In genomic region chr2:231709981-231710750, GRCh38 we compare ENCODE assay signal across 1 cellular context.
A peak's percentile ranks its signal among the peaks of the same experiment; 100 is the strongest.
TF ChIP-seq lines count a peak whose summit lies in the region.

No MANE protein-coding gene starts in this region.

TF ChIP-seq in HepG2, 621 proteins besides CTCF, POLR2A, EP300 and RAD21 (continued from another document and continues in another):
- TF ChIP-seq AFF4 (CRISPR knock-in tag; IDR thresholded peaks at IDR 0.05) (no peak), NFE2L2 (IDR thresholded peaks at IDR 0.05; ENCODE audit: low read length) (no peak), ZNF839 (CRISPR knock-in tag; IDR thresholded peaks at IDR 0.05; ENCODE audit: borderline replicate concordance) (peak; percentile 94; the same call in 1 of the 2 replicates), BCL3 (CRISPR knock-in tag; IDR thresholded peaks at IDR 0.05) (peak; percentile 100), ZBTB49 (CRISPR knock-in tag; IDR thresholded peaks at IDR 0.05; ENCODE audit: borderline replicate concordance) (peak; percentile 76; the same call in 1 of the 2 replicates), JUNB (CRISPR knock-in tag; IDR thresholded peaks at IDR 0.05; ENCODE audit: borderline replicate concordance) (peak; percentile 94), ZNF180 (CRISPR knock-in tag; IDR thresholded peaks at IDR 0.05; ENCODE audit: borderline replicate concordance, low read depth) (no peak), HIVEP1 (CRISPR knock-in tag; IDR thresholded peaks at IDR 0.05) (peak; percentile 81), THYN1 (CRISPR knock-in tag; IDR thresholded peaks at IDR 0.05; ENCODE audit: borderline replicate concordance, low read depth) (no peak), GRHL1 (CRISPR knock-in tag; conservative IDR thresholded peaks at IDR 0.05) (peak; percentile 88; the same call in 1 of the 2 replicates), ATM (IDR thresholded peaks at IDR 0.05; ENCODE audit: borderline replicate concordance) (no peak), ZNF414 (CRISPR knock-in tag; IDR thresholded peaks at IDR 0.05) (peak; percentile 55), POLR2AphosphoS5 (IDR thresholded peaks at IDR 0.05; ENCODE audit: low read depth, low read length) (no peak; the same call in none of the 2 replicates), ZNF20 (CRISPR knock-in tag; IDR thresholded peaks at IDR 0.05) (peak; percentile 43; the same call in 1 of the 2 replicates), ZNF749 (CRISPR knock-in tag; IDR thresholded peaks at IDR 0.05; ENCODE audit: borderline replicate concordance) (peak; percentile 100), ZNF530 (CRISPR knock-in tag; IDR thresholded peaks at IDR 0.05; ENCODE audit: low read depth) (peak; percentile 92; the same call in 1 of the 2 replicates), SOX5 (CRISPR knock-in tag; IDR thresholded peaks at IDR 0.05; ENCODE audit: borderline replicate concordance) (peak; percentile 77; the same call in 1 of the 2 replicates), CBX2 (IDR thresholded peaks at IDR 0.05; ENCODE audit: low read depth, low read length) (no peak), CBX2 (CRISPR knock-in tag; IDR thresholded peaks at IDR 0.05; ENCODE audit: low read depth) (peak; percentile 84), ONECUT2 (CRISPR knock-in tag; IDR thresholded peaks at IDR 0.05) (no peak), DRAP1 (CRISPR knock-in tag; IDR thresholded peaks at IDR 0.05) (no peak; the same call in 1 of the 2 replicates), PAX8 (CRISPR knock-in tag; IDR thresholded peaks at IDR 0.05; ENCODE audit: borderline replicate concordance) (peak; percentile 100; the same call in 1 of the 2 replicates), SRSF1 (optimal IDR thresholded peaks at IDR 0.05; ENCODE audit: low read depth, low read length) (no peak), THAP8 (CRISPR knock-in tag; IDR thresholded peaks at IDR 0.05; ENCODE audit: borderline replicate concordance) (peak; percentile 98), ZNF605 (CRISPR knock-in tag; IDR thresholded peaks at IDR 0.05) (peak; percentile 99), ETV5 (CRISPR knock-in tag; IDR thresholded peaks at IDR 0.05; ENCODE audit: borderline replicate concordance) (no peak), ADNP (CRISPR knock-in tag; IDR thresholded peaks at IDR 0.05) (no peak; the same call in 1 of the 2 replicates), RNF219 (CRISPR knock-in tag; IDR thresholded peaks at IDR 0.05) (peak; percentile 99; the same call in 1 of the 2 replicates), ATF1 (CRISPR knock-in tag; IDR thresholded peaks at IDR 0.05) (no peak), STAG1 (CRISPR knock-in tag; IDR thresholded peaks at IDR 0.05) (peak; percentile 36), MEIS1 (CRISPR knock-in tag; IDR thresholded peaks at IDR 0.05; ENCODE audit: borderline replicate concordance) (peak; percentile 97), SMAD3 (CRISPR knock-in tag; IDR thresholded peaks at IDR 0.05) (0 out of 2 replicates have a peak, but pooled peaks have one; percentile 41), XRCC5 (optimal IDR thresholded peaks at IDR 0.05; ENCODE audit: low read length) (peak; percentile 89), SOX6 (IDR thresholded peaks at IDR 0.05) (no peak), SOX6 (CRISPR knock-in tag; IDR thresholded peaks at IDR 0.05) (0 out of 2 replicates have a peak, but pooled peaks have one; percentile 29), ZNF451 (CRISPR knock-in tag; IDR thresholded peaks at IDR 0.05) (peak; percentile 100), ZBTB39 (CRISPR knock-in tag; IDR thresholded peaks at IDR 0.05) (peak; percentile 92; the same call in 1 of the 2 replicates), ZNF549 (CRISPR knock-in tag; IDR thresholded peaks at IDR 0.05) (peak; percentile 78), AGO1 (IDR thresholded peaks at IDR 0.05; ENCODE audit: low read depth, low read length, poor library complexity, severe bottlenecking) (no peak), MYC (CRISPR knock-in tag; IDR thresholded peaks at IDR 0.05; ENCODE audit: borderline replicate concordance) (peak; percentile 99), ESRRA (CRISPR knock-in tag; IDR thresholded peaks at IDR 0.05; ENCODE audit: low read depth) (peak; percentile 95), ZBTB34 (CRISPR knock-in tag; IDR thresholded peaks at IDR 0.05) (peak; percentile 88), ZBTB8A (CRISPR knock-in tag; IDR thresholded peaks at IDR 0.05; ENCODE audit: borderline replicate concordance, low read depth) (peak; percentile 97), ZNF780A (CRISPR knock-in tag; IDR thresholded peaks at IDR 0.05) (peak; percentile 98), E2F1 (CRISPR knock-in tag; IDR thresholded peaks at IDR 0.05) (peak; percentile 91), RBM39 (IDR thresholded peaks at IDR 0.05; ENCODE audit: low read depth, low read length, poor library complexity, severe bottlenecking) (peak; percentile 89)
